In the genomic region with DNA sequence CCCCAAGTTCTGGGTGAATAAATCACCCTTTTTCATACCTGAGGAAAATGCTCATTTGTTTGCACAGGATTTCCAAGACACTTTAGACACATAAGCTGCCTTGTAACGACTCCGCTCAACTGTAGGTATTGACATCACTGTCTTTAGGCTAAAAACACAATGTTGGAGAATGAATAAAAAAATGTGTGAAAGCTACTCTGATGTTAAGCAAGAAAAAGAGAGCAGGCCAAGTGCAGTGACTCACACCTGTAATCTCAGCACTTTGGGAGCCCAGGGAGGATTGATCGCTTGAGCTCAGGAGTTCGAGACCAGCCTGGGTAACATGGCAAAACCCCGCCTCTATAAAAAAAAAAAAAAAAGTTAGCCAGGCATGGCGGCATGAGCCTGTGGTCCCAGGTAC, we compare ENCODE assay signal across 23 cellular contexts. TPM values are rescaled to one million over a fixed set of nuclear protein-coding genes. Genes with fewer than 3 reads are reported as not detected.
DNase-seq lines count a peak whose midpoint lies in the region; ATAC-seq and TF ChIP-seq lines count a peak whose summit lies in the region.
"Had no signal": no experiment of that assay in that cellular context is flagged by ENCODE, and none has a peak within 500 bp of the region (broad histone marks: within the 10 kb centered on the region; RNA-seq: fewer than 3 reads in every experiment).

No MANE protein-coding gene starts in this region.

- H3K4me1 ChIP-seq in HUES6 (ENCODE audit: control insufficient read depth, insufficient read depth, low read length) (peaks cover 42% of the 10 kb centered on the region), thyroid gland (peaks cover 12 to 36% of the 10 kb centered on the region in 2 donors)

- DNase-seq in MCF 10A (ENCODE audit: unreplicated experiment) (peak; percentile 22), memory B cell (ENCODE audit: low spot score in 2 of 2) (no peak), thyroid gland (no peak), NCI-H2171 (lab: John Stamatoyannopoulos, UW) (no peak)
- DNase-seq in stimulated activated CD4-positive, alpha-beta T cell treated with anti-CD3 and anti-CD28 coated beads, Interleukin-1b, Interleukin-23, amount 100 ng/mL, for 48 hours, result no peak
- DNase-seq in stimulated activated CD4-positive, alpha-beta T cell treated with anti-CD3 and anti-CD28 coated beads, Interleukin-2, amount 100 ng/mL, for 24 hours, result no peak
- DNase-seq: activated CD4-positive, alpha-beta memory T cell treated with anti-CD3 and anti-CD28 coated beads for 36 hours; activated CD4-positive, CD25-positive, alpha-beta regulatory T cell; activated naive CD4-positive, alpha-beta T cell treated with anti-CD3 and anti-CD28 coated beads, Interleukin-2, amount 10 ng/mL, durations not matched to agents 7 days and 5 days; DMS79 treated with DMSO at 0.1 percent for 48 hours; effector memory CD8-positive, alpha-beta T cell; GOT3; heart left ventricle; NCI-H1048; NCI-H2029; stimulated activated CD8-positive, alpha-beta memory T cell treated with anti-CD3 and anti-CD28 coated beads, Interleukin-4, amount 100 ng/mL, for 48 hours had no signal

- TF ChIP-seq CTCF in MCF 10A (IDR thresholded peaks at IDR 0.05; ENCODE audit: unreplicated experiment), result no peak
- TF ChIP-seq CTCF in thyroid gland (IDR thresholded peaks at IDR 0.05), result no peak

- H3K27me3 Mint-ChIP-seq in MCF 10A (ENCODE audit: insufficient read depth, unreplicated experiment) (no peaks in the 10 kb centered on the region), memory B cell (peaks cover 4% of the 10 kb centered on the region)
- H3K27me3 Mint-ChIP-seq: activated CD4-positive, alpha-beta memory T cell treated with anti-CD3 and anti-CD28 coated beads for 36 hours had no signal

- POLR2A ChIA-PET in MCF 10A (lab: Yijun Ruan, JAX), result interaction anchor here (0.6 to 3.4 kb wide), 3 partner anchors 10 to 166 kb away, joined by 3 to 13 read pairs (median 3); no protein-coding TSS in a partner anchor

- H3K36me3 ChIP-seq in HUES6 (ENCODE audit: control insufficient read depth, insufficient read depth, low read length), result no peaks in the 10 kb centered on the region
- H3K36me3 ChIP-seq in thyroid gland, result no peaks in the 10 kb centered on the region
- H3K36me3 ChIP-seq: heart left ventricle had no signal

- H3K9me3 ChIP-seq in HUES6 (ENCODE audit: control insufficient read depth, insufficient read depth, low read depth, low read length), result peaks cover 15% of the 10 kb centered on the region
- no peaks in the 10 kb centered on the region for H3K9me3 ChIP-seq in thyroid gland

- H3K36me3 Mint-ChIP-seq in MCF 10A (ENCODE audit: insufficient read depth, unreplicated experiment) (no peaks in the 10 kb centered on the region), memory B cell (peaks cover 5% of the 10 kb centered on the region)
- H3K36me3 Mint-ChIP-seq: activated naive CD4-positive, alpha-beta T cell treated with anti-CD3 and anti-CD28 coated beads, Interleukin-2, amount 10 ng/mL, durations not matched to agents 7 days and 5 days had no signal

- no peak for ATAC-seq in memory B cell (ENCODE audit: low read depth)
- ATAC-seq: effector memory CD8-positive, alpha-beta T cell; left lobe of liver had no signal

- H3K27me3 ChIP-seq in HUES6 (ENCODE audit: control insufficient read depth, insufficient read depth, low read length) (no peaks in the 10 kb centered on the region), thyroid gland (no peaks in the 10 kb centered on the region)
- H3K27me3 ChIP-seq: heart left ventricle had no signal

- no peak overlapping the region for H3K9ac ChIP-seq in HUES6 (ENCODE audit: low read length)
- H3K9ac ChIP-seq: KMS-11 had no signal

- no peak for TF ChIP-seq POLR2A in thyroid gland (IDR thresholded peaks at IDR 0.05)

- 78 to 82% methylated on average over 6 of the region's 6 CpGs for WGBS in thyroid gland, 2 donors

- H3K27ac Mint-ChIP-seq in MCF 10A (ENCODE audit: low read depth, unreplicated experiment) (no peak overlapping the region), memory B cell (peak overlapping the region; percentile 89)
- H3K27ac Mint-ChIP-seq: activated CD4-positive, alpha-beta memory T cell treated with anti-CD3 and anti-CD28 coated beads for 36 hours; activated naive CD4-positive, alpha-beta T cell treated with anti-CD3 and anti-CD28 coated beads, Interleukin-2, amount 10 ng/mL, durations not matched to agents 7 days and 5 days; effector memory CD8-positive, alpha-beta T cell; T-helper 2 cell treated with Interferon-gamma antibody and Interleukin-4, amounts not matched to agents 5 μg/mL and 100 μg/mL, for 36 hours had no signal

- H3K4me3 ChIP-seq in HUES6 (ENCODE audit: low read depth, low read length) (no peak overlapping the region), thyroid gland (replicated peaks in 1 of 3) (no peak overlapping the region)
- H3K4me3 ChIP-seq: heart left ventricle, SK-N-MC had no signal

- CTCF ChIA-PET in MCF 10A (lab: Yijun Ruan, JAX), result interaction anchor here (0.6 to 17.4 kb wide), 5 partner anchors 8 to 213 kb away, joined by 3 to 338 read pairs (median 26); no protein-coding TSS in a partner anchor

- H3K4me3 Mint-ChIP-seq in MCF 10A (ENCODE audit: unreplicated experiment) (no peak overlapping the region), memory B cell (no peak overlapping the region)
- H3K4me3 Mint-ChIP-seq: activated CD4-positive, alpha-beta memory T cell treated with anti-CD3 and anti-CD28 coated beads for 36 hours; activated naive CD4-positive, alpha-beta T cell treated with anti-CD3 and anti-CD28 coated beads, Interleukin-2, amount 10 ng/mL, durations not matched to agents 7 days and 5 days; CD8-positive, alpha-beta memory T cell; effector memory CD8-positive, alpha-beta T cell; T-helper 2 cell treated with Interferon-gamma antibody and Interleukin-4, amounts not matched to agents 5 μg/mL and 100 μg/mL, for 36 hours had no signal

- intact Hi-C loops in MCF 10A (cut with micrococcal nuclease), result no loop called here
- intact Hi-C loops in thyroid gland (cut with DNase I), result no loop called here

- peaks cover 6% of the 10 kb centered on the region for H3K4me1 Mint-ChIP-seq in MCF 10A (ENCODE audit: insufficient read depth, unreplicated experiment)
- peaks cover 15% of the 10 kb centered on the region for H3K4me1 Mint-ChIP-seq in memory B cell

- H3K9me3 Mint-ChIP-seq in MCF 10A (ENCODE audit: unreplicated experiment) (no peaks in the 10 kb centered on the region), memory B cell (peaks cover 5% of the 10 kb centered on the region)
- H3K9me3 Mint-ChIP-seq: effector memory CD8-positive, alpha-beta T cell had no signal

- no TSS peak for BruUV-seq in MCF 10A (replicated peaks; lab: Mats Ljungman, UMichigan)

- peak overlapping the region; percentile 24; the same call in 1 of the 2 replicates for H3K27ac ChIP-seq in HUES6 (ENCODE audit: low read depth, low read length)
- H3K27ac ChIP-seq in thyroid gland, result peak overlapping the region in 2 of 3 donors; percentile 43 to 68
- H3K27ac ChIP-seq: heart left ventricle, KMS-11, SK-N-MC had no signal

RNA-seq across cellular contexts. Expression of a gene that starts 11.1 kb away (rescaled TPM):
- total RNA-seq in MCF 10A (2022) (9.7 and 11.4 TPM in 2 replicates), thyroid gland (10 to 100 TPM; 37.6 to 59.5 (median 44.6) TPM)

RNA-seq across cellular contexts. Expression of a gene that starts 54.6 kb away (rescaled TPM):
- total RNA-seq in MCF 10A (2022) (not detected in 2 replicates), thyroid gland (not detected)
- total RNA-seq: activated CD4-positive, alpha-beta memory T cell treated with anti-CD3 and anti-CD28 coated beads for 36 hours; CD8-positive, alpha-beta memory T cell; left lobe of liver; subcutaneous adipose tissue had no signal

RNA-seq across cellular contexts. Expression of a gene that starts 58.4 kb away (rescaled TPM):
- total RNA-seq in MCF 10A (2022), result 22.1 and 26.0 TPM in 2 replicates
- 100 to 1,000 TPM in 1 of 4 donors, 10 to 100 TPM in 3; 43.9 to 103 (median 78.4) TPM for total RNA-seq in thyroid gland
